Comparison of ENCODE assay signal across 2 cellular contexts in the genomic region with DNA sequence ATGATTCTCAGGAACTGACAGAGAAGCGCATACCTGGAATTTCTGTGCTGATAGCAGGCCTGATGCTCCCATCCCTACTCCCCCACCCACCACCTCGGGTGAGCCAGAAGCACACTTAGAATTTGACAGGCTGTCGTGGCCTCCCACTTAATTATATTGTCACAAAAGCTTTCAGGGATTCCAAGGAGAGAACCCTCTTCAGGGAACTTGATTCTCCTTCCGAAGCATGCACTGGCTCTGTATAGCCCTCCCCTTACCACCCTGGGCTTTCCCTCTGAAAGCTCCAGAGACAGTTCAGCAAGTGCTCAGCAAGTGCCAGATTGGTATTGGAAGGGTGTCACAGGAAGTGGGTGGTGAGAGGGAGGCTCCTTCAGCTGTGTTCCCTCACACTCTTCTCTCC.
TF ChIP-seq lines count a peak whose summit lies in the region.

No MANE protein-coding gene starts in this region.

TF ChIP-seq in SK-N-SH, 30 proteins besides CTCF, POLR2A, EP300 and RAD21 (continued from another document):
- no peak for TF ChIP-seq FOSL2 (IDR thresholded peaks at IDR 0.05; ENCODE audit: borderline replicate concordance, low read depth)
- no peak for TF ChIP-seq ELF1 (IDR thresholded peaks at IDR 0.05)
- no peak for TF ChIP-seq RCOR1 (IDR thresholded peaks at IDR 0.05; ENCODE audit: low read length)
- no peak for TF ChIP-seq MXI1 (IDR thresholded peaks at IDR 0.05; ENCODE audit: low read depth, low read length)
- no peak for TF ChIP-seq RXRA (IDR thresholded peaks at IDR 0.05; ENCODE audit: borderline replicate concordance, low read depth)
- no peak for TF ChIP-seq JUND (IDR thresholded peaks at IDR 0.05)
- no peak for TF ChIP-seq EZH2phosphoT487 (IDR thresholded peaks at IDR 0.05; ENCODE audit: borderline replicate concordance, low read depth)
TF ChIP-seq in SK-N-SH: peak in this region for 0.

TF ChIP-seq in SK-N-SH treated with all-trans-retinoic acid at 6 μM for 48 hours, 23 proteins besides CTCF, POLR2A, EP300 and RAD21 (continued from another document):
- TF ChIP-seq POU6F1 (CRISPR knock-in tag; IDR thresholded peaks at IDR 0.05; ENCODE audit: borderline replicate concordance, low read depth) = no peak
- TF ChIP-seq ARNTL (CRISPR knock-in tag; IDR thresholded peaks at IDR 0.05; ENCODE audit: borderline replicate concordance, low read depth) = no peak
